In the genomic region with DNA sequence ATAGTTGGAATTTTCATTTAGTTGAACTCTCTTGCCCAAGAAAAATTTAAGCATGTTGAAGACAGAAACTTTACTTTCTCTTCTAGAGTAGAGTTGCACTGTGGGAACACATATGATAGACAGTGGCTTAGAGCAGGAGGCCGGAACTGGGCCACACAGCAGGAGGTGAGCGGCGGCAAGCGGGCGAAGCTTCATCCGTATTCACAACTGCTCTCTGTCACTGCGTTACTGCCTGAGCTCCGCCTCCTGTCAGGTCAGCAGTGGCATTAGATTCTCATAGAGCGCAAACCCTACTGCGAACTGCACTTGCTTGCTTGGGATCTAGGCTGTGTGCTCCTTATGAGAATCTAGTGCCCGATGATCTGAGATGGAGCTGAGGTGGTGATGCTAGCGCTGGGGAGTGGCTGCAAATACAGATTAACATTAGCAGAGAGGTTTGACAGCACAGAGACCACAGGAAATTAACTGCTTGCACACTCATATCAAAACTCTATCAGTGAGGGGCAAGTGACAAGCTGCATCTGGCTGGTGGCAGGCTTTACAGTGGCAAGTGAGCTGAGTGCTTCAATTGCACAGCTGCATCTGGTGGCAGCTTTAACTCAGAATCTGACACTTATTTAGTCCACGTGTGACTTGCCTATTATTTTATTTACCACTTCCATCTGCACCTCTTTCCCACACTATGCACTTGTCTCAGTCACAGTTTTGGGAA, we compare ENCODE assay signal across 21 cellular contexts.
DNase-seq lines count a peak whose midpoint lies in the region; ATAC-seq and TF ChIP-seq lines count a peak whose summit lies in the region.
"Had no signal": no experiment of that assay in that cellular context is flagged by ENCODE, and none has a peak within 500 bp of the region (broad histone marks: within the 10 kb centered on the region; RNA-seq: fewer than 3 reads in every experiment).

No MANE protein-coding gene starts in this region.

- H3K27me3 Mint-ChIP-seq in GM23338 (ENCODE audit: insufficient read depth, low read depth, poor library complexity) (no peaks in the 10 kb centered on the region), neural crest cell (ENCODE audit: low read depth) (no peaks in the 10 kb centered on the region)

- no peak overlapping the region for H3K9ac ChIP-seq in DND-41 (ENCODE audit: low read depth, low read length)

- H3K4me2 ChIP-seq in DND-41 (ENCODE audit: insufficient read depth, low read length) = no peak overlapping the region
- H3K4me2 ChIP-seq in GM23338 = no peak overlapping the region

- no peaks in the 10 kb centered on the region for H3K9me2 ChIP-seq in GM23338 (ENCODE audit: insufficient read depth)

- TF ChIP-seq CTCF in DND-41 (IDR thresholded peaks at IDR 0.05; ENCODE audit: borderline replicate concordance, extremely low read depth, low read length, poor library complexity, severe bottlenecking) (no peak), GM23338 (conservative IDR thresholded peaks at IDR 0.05; ENCODE audit: low read depth in 2 of 2) (no peak), choroid plexus epithelial cell (conservative IDR thresholded peaks at IDR 0.05; ENCODE audit: low read depth, low read length) (no peak), neural crest cell (conservative IDR thresholded peaks at IDR 0.05) (no peak)

- H3K9me3 Mint-ChIP-seq in GM23338 = no peaks in the 10 kb centered on the region
- H3K9me3 Mint-ChIP-seq in neural crest cell = no peaks in the 10 kb centered on the region

- H3K27me3 ChIP-seq in DND-41 (ENCODE audit: insufficient read depth, low read length, poor library complexity) (no peaks in the 10 kb centered on the region), GM23338 (ENCODE audit: insufficient read depth) (no peaks in the 10 kb centered on the region)

- no peak for DNase-seq in DND-41
- DNase-seq in GM23338 (ENCODE audit: low spot score) = peak; percentile 41
- peak; percentile 7 for DNase-seq in choroid plexus epithelial cell (ENCODE audit: low read depth)
- no peak for DNase-seq in neural crest cell (ENCODE audit: low read depth, low spot score)
- DNase-seq in A172 (ENCODE audit: low spot score) = no peak
- DNase-seq in NCI-H2227 (lab: John Stamatoyannopoulos, UW; ENCODE audit: unreplicated experiment) = no peak
- no peak for DNase-seq in 8988T
- DNase-seq: ACHN, AML-193, DMS79, IMR-90, NCI-H1417, NCI-H2029, NCI-H2171, NCI-H446, NCI-H526 treated with DMSO at 0.1 percent for 48 hours, Right ventricle myocardium superior, SW 1271 had no signal

- H3K4me3 Mint-ChIP-seq in GM23338 (no peak overlapping the region), neural crest cell (peak overlapping the region; percentile 50)

- H3K27ac ChIP-seq in DND-41 (ENCODE audit: low read length) = no peak overlapping the region
- no peak overlapping the region for H3K27ac ChIP-seq in GM23338 (ENCODE audit: low read depth)
- H3K27ac ChIP-seq: C4-2B, HL-60 had no signal

- H3K79me2 ChIP-seq in DND-41 (ENCODE audit: insufficient read depth, low read length) (no peaks in the 10 kb centered on the region), GM23338 (replicated peaks; ENCODE audit: insufficient read depth) (no peaks in the 10 kb centered on the region)

- H3K36me3 Mint-ChIP-seq in GM23338 (ENCODE audit: low read depth) = no peaks in the 10 kb centered on the region
- H3K36me3 Mint-ChIP-seq in neural crest cell (ENCODE audit: low read depth) = no peaks in the 10 kb centered on the region

- H4K20me1 ChIP-seq in DND-41 (ENCODE audit: insufficient read depth, low read length) = no peaks in the 10 kb centered on the region
- H4K20me1 ChIP-seq in GM23338 (replicated peaks; ENCODE audit: insufficient read depth) = no peaks in the 10 kb centered on the region

- peak; percentile 24; the same call in 1 of the 3 replicates for ATAC-seq in DND-41 (ENCODE audit: insufficient read depth, low read depth)
- peak; percentile 79 for ATAC-seq in GM23338
- no peak for ATAC-seq in HG03469 (IDR thresholded peaks at IDR 0.05; ENCODE audit: unreplicated experiment)

- H3K36me3 ChIP-seq in DND-41 (ENCODE audit: insufficient read depth, low read length) = no peaks in the 10 kb centered on the region
- H3K36me3 ChIP-seq in GM23338 (ENCODE audit: insufficient read depth) = no peaks in the 10 kb centered on the region

- no peaks in the 10 kb centered on the region for H3K4me1 ChIP-seq in DND-41 (ENCODE audit: insufficient read depth, low read length)
- peaks cover 6% of the 10 kb centered on the region; the same call in 1 of the 2 replicates for H3K4me1 ChIP-seq in GM23338 (ENCODE audit: insufficient read depth)

- H3F3A ChIP-seq in GM23338 (replicated peaks; ENCODE audit: low read depth) = no peaks in the 10 kb centered on the region

- H3K27ac Mint-ChIP-seq in GM23338 (no peak overlapping the region), neural crest cell (ENCODE audit: unreplicated experiment) (no peak overlapping the region)

- H2AFZ ChIP-seq in DND-41 (ENCODE audit: low read depth, low read length) (no peak overlapping the region), GM23338 (no peak overlapping the region)

- H3K4me3 ChIP-seq in DND-41 (ENCODE audit: low read depth in 1 of 2, low read length in 2 of 2) (no peak overlapping the region), GM23338 (no peak overlapping the region), choroid plexus epithelial cell (ENCODE audit: low read depth, low read length) (no peak overlapping the region)

- H3K4me1 Mint-ChIP-seq in GM23338 (peaks cover 13% of the 10 kb centered on the region; the same call in 2 of the 3 replicates), neural crest cell (peaks cover 31% of the 10 kb centered on the region)

- H3K9me3 ChIP-seq in DND-41 (ENCODE audit: insufficient read depth, low read length, severe bottlenecking) = no peaks in the 10 kb centered on the region

TF ChIP-seq in GM23338, 12 proteins besides CTCF, POLR2A, EP300 and RAD21 (continues in another document):
- TF ChIP-seq, protein P1, sequence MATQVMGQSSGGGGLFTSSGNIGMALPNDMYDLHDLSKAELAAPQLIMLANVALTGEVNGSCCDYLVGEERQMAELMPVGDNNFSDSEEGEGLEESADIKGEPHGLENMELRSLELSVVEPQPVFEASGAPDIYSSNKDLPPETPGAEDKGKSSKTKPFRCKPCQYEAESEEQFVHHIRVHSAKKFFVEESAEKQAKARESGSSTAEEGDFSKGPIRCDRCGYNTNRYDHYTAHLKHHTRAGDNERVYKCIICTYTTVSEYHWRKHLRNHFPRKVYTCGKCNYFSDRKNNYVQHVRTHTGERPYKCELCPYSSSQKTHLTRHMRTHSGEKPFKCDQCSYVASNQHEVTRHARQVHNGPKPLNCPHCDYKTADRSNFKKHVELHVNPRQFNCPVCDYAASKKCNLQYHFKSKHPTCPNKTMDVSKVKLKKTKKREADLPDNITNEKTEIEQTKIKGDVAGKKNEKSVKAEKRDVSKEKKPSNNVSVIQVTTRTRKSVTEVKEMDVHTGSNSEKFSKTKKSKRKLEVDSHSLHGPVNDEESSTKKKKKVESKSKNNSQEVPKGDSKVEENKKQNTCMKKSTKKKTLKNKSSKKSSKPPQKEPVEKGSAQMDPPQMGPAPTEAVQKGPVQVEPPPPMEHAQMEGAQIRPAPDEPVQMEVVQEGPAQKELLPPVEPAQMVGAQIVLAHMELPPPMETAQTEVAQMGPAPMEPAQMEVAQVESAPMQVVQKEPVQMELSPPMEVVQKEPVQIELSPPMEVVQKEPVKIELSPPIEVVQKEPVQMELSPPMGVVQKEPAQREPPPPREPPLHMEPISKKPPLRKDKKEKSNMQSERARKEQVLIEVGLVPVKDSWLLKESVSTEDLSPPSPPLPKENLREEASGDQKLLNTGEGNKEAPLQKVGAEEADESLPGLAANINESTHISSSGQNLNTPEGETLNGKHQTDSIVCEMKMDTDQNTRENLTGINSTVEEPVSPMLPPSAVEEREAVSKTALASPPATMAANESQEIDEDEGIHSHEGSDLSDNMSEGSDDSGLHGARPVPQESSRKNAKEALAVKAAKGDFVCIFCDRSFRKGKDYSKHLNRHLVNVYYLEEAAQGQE (IDR thresholded peaks at IDR 0.05; ENCODE audit: unreplicated experiment) = no peak
- no peak for TF ChIP-seq CREB1 (CRISPR knock-in tag; IDR thresholded peaks at IDR 0.05; ENCODE audit: low read depth)

Comparison
In these comparisons a context has a peak if more than half of its experiments do, and no peak if none do; other contexts are left out.
1. DNase-seq: peak in GM23338 (single experiment) and choroid plexus epithelial cell (single experiment); none in DND-41 (single experiment), neural crest cell (single experiment), A172 (single experiment), NCI-H2227 (single experiment) and 8988T (single experiment).